In genomic region chr13:80133631-80134083, GRCh38 we compare ENCODE assay signal across 10 cellular contexts.
DNase-seq lines count a peak whose midpoint lies in the region; ATAC-seq and TF ChIP-seq lines count a peak whose summit lies in the region.
"Had no signal": no experiment of that assay in that cellular context is flagged by ENCODE, and none has a peak within 500 bp of the region (broad histone marks: within the 10 kb centered on the region; RNA-seq: fewer than 3 reads in every experiment).

No MANE protein-coding gene starts in this region.

- POLR2A ChIA-PET in PC-3 (lab: Charles Lee; ENCODE audit: unreplicated experiment) = no interaction called here

- TF ChIP-seq CTCF in PC-3 (conservative IDR thresholded peaks at IDR 0.05; ENCODE audit: low read depth, low read length) (no peak), fibroblast of lung (conservative IDR thresholded peaks at IDR 0.05 in 1 of 2, IDR thresholded peaks at IDR 0.05 in 1 of 2; ENCODE audit: low read depth in 1 of 2, low read length in 2 of 2) (no peak), neural crest cell (conservative IDR thresholded peaks at IDR 0.05) (no peak), uterus (IDR thresholded peaks at IDR 0.05) (no peak)

- no peaks in the 10 kb centered on the region for H3K27me3 Mint-ChIP-seq in neural crest cell (ENCODE audit: low read depth)

- CTCF ChIA-PET in PC-3 (lab: Charles Lee) = no interaction called here

- H3K4me2 ChIP-seq in PC-3 (ENCODE audit: low read length) = peak overlapping the region; percentile 87; the same call in 1 of the 2 replicates
- peak overlapping the region; percentile 92 for H3K4me2 ChIP-seq in fibroblast of lung (ENCODE audit: extremely low read depth, insufficient read depth, low read length)

- peak overlapping the region; percentile 89; the same call in 1 of the 2 replicates for H2AFZ ChIP-seq in PC-3 (ENCODE audit: low read length)
- peak overlapping the region; percentile 65 for H2AFZ ChIP-seq in fibroblast of lung (ENCODE audit: low read length)

- intact Hi-C loops in PC-3 (cut with micrococcal nuclease) (loop anchor here (2.0 to 10.0 kb wide), 4 partner anchors 46 to 356 kb away; partner anchors contain the start of gene SPRY2), uterus (cut with DNase I; ENCODE audit: low total_unique reads) (no loop called here)

- H3K4me1 ChIP-seq in PC-3 (ENCODE audit: insufficient read depth, low read length) (peaks cover 27% of the 10 kb centered on the region), fibroblast of lung (ENCODE audit: control insufficient read depth, extremely low read depth, insufficient read depth, low read length) (peaks cover 9% of the 10 kb centered on the region), uterus (no peaks in the 10 kb centered on the region)

- no peaks in the 10 kb centered on the region for H3K9me3 Mint-ChIP-seq in neural crest cell

- H3K36me3 ChIP-seq in PC-3 (ENCODE audit: low read depth, low read length) (no peaks in the 10 kb centered on the region), fibroblast of lung (ENCODE audit: control insufficient read depth, insufficient read depth, low read length) (no peaks in the 10 kb centered on the region), uterus (no peaks in the 10 kb centered on the region)

- peak overlapping the region; percentile 74 for H3K27ac Mint-ChIP-seq in neural crest cell (ENCODE audit: unreplicated experiment)
- H3K27ac Mint-ChIP-seq: activated CD8-positive, alpha-beta T cell treated with anti-CD3 and anti-CD28 coated beads, Interleukin-2, amount 10 ng/mL, durations not matched to agents 7 days and 5 days had no signal

- H3K4me1 Mint-ChIP-seq in neural crest cell = peaks cover 57% of the 10 kb centered on the region

- no peaks in the 10 kb centered on the region for H4K20me1 ChIP-seq in PC-3 (ENCODE audit: low read length)
- no peaks in the 10 kb centered on the region for H4K20me1 ChIP-seq in fibroblast of lung (ENCODE audit: control insufficient read depth, extremely low read depth, insufficient read depth, low read length)

- no peak for TF ChIP-seq POLR2A in uterus (IDR thresholded peaks at IDR 0.05)

- H3K9me2 ChIP-seq in PC-3 (replicated peaks; ENCODE audit: low read length) = no peaks in the 10 kb centered on the region

- H3K79me2 ChIP-seq in PC-3 (ENCODE audit: low read length) (no peaks in the 10 kb centered on the region), fibroblast of lung (ENCODE audit: control insufficient read depth, insufficient read depth, low read length) (no peaks in the 10 kb centered on the region)

- H3K9me3 ChIP-seq in PC-3 (ENCODE audit: low read length) = no peaks in the 10 kb centered on the region
- H3K9me3 ChIP-seq in fibroblast of lung (ENCODE audit: control insufficient read depth, insufficient read depth, low read depth, low read length) = no peaks in the 10 kb centered on the region
- no peaks in the 10 kb centered on the region for H3K9me3 ChIP-seq in uterus

- DNase-seq in PC-3 (no peak), fibroblast of lung (ENCODE audit: low read depth in 2 of 2) (no peak), neural crest cell (ENCODE audit: low read depth, low spot score) (no peak), uterus (no peak), NCI-H1048 (lab: John Stamatoyannopoulos, UW) (no peak), iPS-NIHi11 (ENCODE audit: low spot score) (no peak)
- DNase-seq in stimulated activated naive CD4-positive, alpha-beta T cell (lab: John Stamatoyannopoulos, UW) = no peak
- DNase-seq: activated CD8-positive, alpha-beta T cell treated with anti-CD3 and anti-CD28 coated beads, Interleukin-2, amount 10 ng/mL, durations not matched to agents 7 days and 5 days; GF-D8; NCI-H1092 had no signal

- no TSS peak for BruUV-seq in PC-3 (replicated peaks; lab: Mats Ljungman, UMichigan)

- H3K9ac ChIP-seq in PC-3 (ENCODE audit: low read length) (no peak overlapping the region), fibroblast of lung (ENCODE audit: insufficient read depth, low read length) (no peak overlapping the region)

- H3K4me3 Mint-ChIP-seq in neural crest cell = peak overlapping the region; percentile 82
- H3K4me3 Mint-ChIP-seq: activated CD8-positive, alpha-beta T cell treated with anti-CD3 and anti-CD28 coated beads, Interleukin-2, amount 10 ng/mL, durations not matched to agents 7 days and 5 days had no signal

- H3K27me3 ChIP-seq in PC-3 (ENCODE audit: low read length) = no peaks in the 10 kb centered on the region
- H3K27me3 ChIP-seq in fibroblast of lung (ENCODE audit: control insufficient read depth, insufficient read depth, low read length) = no peaks in the 10 kb centered on the region
- no peaks in the 10 kb centered on the region for H3K27me3 ChIP-seq in uterus

- H3K36me3 Mint-ChIP-seq in neural crest cell (ENCODE audit: low read depth) = no peaks in the 10 kb centered on the region

- H3K4me3 ChIP-seq in PC-3 (ENCODE audit: low read length) (no peak overlapping the region; the same call in 1 of the 2 replicates), fibroblast of lung (replicated peaks in 1 of 4; ENCODE audit: control extremely low read depth in 1 of 4, insufficient read depth in 1 of 4, low read depth in 3 of 4, low read length in 4 of 4) (peak overlapping the region in 2 of 4 experiments; percentile 14 to 21), uterus (no peak overlapping the region)

- no peaks in the 10 kb centered on the region for H3F3A ChIP-seq in PC-3 (ENCODE audit: low read length, unreplicated experiment)

- ATAC-seq in PC-3 = no peak
- ATAC-seq: activated CD8-positive, alpha-beta T cell treated with anti-CD3 and anti-CD28 coated beads, Interleukin-2, amount 10 ng/mL, durations not matched to agents 7 days and 5 days had no signal

- H3K27ac ChIP-seq in PC-3 (ENCODE audit: low read length) = no peak overlapping the region
- peak overlapping the region; percentile 76 for H3K27ac ChIP-seq in fibroblast of lung (ENCODE audit: insufficient read depth, low read length)
- H3K27ac ChIP-seq in uterus = peak overlapping the region; percentile 61 to 71
